8 cellular contexts compared by ENCODE assay signal in the genomic region with DNA sequence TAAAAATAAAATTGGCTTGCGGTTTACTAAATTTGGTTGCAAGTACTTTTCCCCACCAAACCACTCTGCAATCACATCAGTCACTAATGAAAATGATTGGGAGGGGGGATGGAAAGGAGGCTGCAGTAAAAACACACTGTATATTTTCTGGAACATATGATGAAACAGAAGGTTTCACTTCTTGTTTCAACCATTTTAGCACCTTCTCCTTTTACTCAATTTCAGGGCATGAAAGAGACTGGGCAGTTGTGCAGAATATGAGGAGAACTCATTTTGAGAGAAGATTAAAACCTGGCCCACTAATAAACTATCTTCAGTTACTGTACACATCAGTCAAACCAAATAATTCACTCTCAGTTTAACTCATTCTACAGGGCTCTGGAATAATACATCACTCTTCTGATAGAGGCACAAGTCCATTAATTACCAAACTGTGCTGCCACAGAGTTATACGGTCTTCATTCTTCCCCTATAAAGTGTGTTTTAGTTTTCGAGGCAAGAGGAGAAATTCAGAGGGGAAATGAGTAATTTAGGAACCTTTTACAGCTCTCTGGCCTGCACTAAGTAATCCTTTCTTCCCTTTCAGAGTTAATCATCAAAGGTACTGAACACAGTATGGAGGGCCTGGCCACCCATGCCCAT. TPM values are rescaled to one million over a fixed set of nuclear protein-coding genes. Genes with fewer than 3 reads are reported as not detected.
DNase-seq lines count a peak whose midpoint lies in the region; ATAC-seq, FAIRE-seq and TF ChIP-seq lines count a peak whose summit lies in the region.

No MANE protein-coding gene starts in this region.

- peak overlapping the region; percentile 30; the same call in 1 of the 2 replicates for H3K9ac ChIP-seq in BLaER1

- H4K20me1 ChIP-seq in BLaER1 = no peaks in the 10 kb centered on the region

- no peak for FAIRE-seq in HTR-8/SVneo (lab: Jason Lieb, UNC)

- TF ChIP-seq CTCF in endothelial cell (IDR thresholded peaks at IDR 0.05; ENCODE audit: unreplicated experiment) = no peak

- H3K4me3 Mint-ChIP-seq in activated T-helper 17 cell treated with anti-CD3 and anti-CD28 coated beads, Interleukin-2, amount 50 U/mL, for 72 hours = peak overlapping the region; percentile 45
- H3K4me3 Mint-ChIP-seq in endothelial cell (ENCODE audit: unreplicated experiment) = no peak overlapping the region

- peak overlapping the region; percentile 63 for H3K27ac ChIP-seq in BLaER1

- peaks cover 60% of the 10 kb centered on the region for H3K4me1 Mint-ChIP-seq in activated T-helper 17 cell treated with anti-CD3 and anti-CD28 coated beads, Interleukin-2, amount 50 U/mL, for 72 hours
- peaks cover 6% of the 10 kb centered on the region for H3K4me1 Mint-ChIP-seq in endothelial cell (ENCODE audit: unreplicated experiment)

- no peaks in the 10 kb centered on the region for H3K36me3 ChIP-seq in BLaER1

- no peaks in the 10 kb centered on the region for H3K27me3 Mint-ChIP-seq in activated T-helper 17 cell treated with anti-CD3 and anti-CD28 coated beads, Interleukin-2, amount 50 U/mL, for 72 hours
- H3K27me3 Mint-ChIP-seq in endothelial cell (ENCODE audit: unreplicated experiment) = peaks cover 3% of the 10 kb centered on the region

- DNase-seq in endothelial cell (ENCODE audit: low spot score) (no peak), HTR-8/SVneo (ENCODE audit: insufficient read length, low spot score) (no peak), NCI-H510A (lab: John Stamatoyannopoulos, UW) (no peak), NCI-H1930 (lab: John Stamatoyannopoulos, UW) (no peak)

- H3K36me3 Mint-ChIP-seq in activated T-helper 17 cell treated with anti-CD3 and anti-CD28 coated beads, Interleukin-2, amount 50 U/mL, for 72 hours (ENCODE audit: low read depth) = peaks cover 11% of the 10 kb centered on the region
- H3K36me3 Mint-ChIP-seq in endothelial cell (ENCODE audit: low read depth, unreplicated experiment) = no peaks in the 10 kb centered on the region

- no peak overlapping the region; the same call in 1 of the 2 replicates for H3K4me3 ChIP-seq in BLaER1

- H3K9me3 Mint-ChIP-seq in activated T-helper 17 cell treated with anti-CD3 and anti-CD28 coated beads, Interleukin-2, amount 50 U/mL, for 72 hours = no peaks in the 10 kb centered on the region
- H3K9me3 Mint-ChIP-seq in endothelial cell (ENCODE audit: unreplicated experiment) = no peaks in the 10 kb centered on the region

- ATAC-seq in GM19324 (IDR thresholded peaks at IDR 0.05; ENCODE audit: low FRiP score, unreplicated experiment) (peak; percentile 89), HG03139 (IDR thresholded peaks at IDR 0.05; ENCODE audit: unreplicated experiment) (peak; percentile 66)
- ATAC-seq in activated T-helper 17 cell treated with anti-CD3 and anti-CD28 coated beads, Interleukin-2, amount 50 U/mL, for 72 hours (replicated peaks) = peak; percentile 76

- H3K9me3 ChIP-seq in BLaER1 = no peaks in the 10 kb centered on the region

- H3K4me1 ChIP-seq in BLaER1 = peaks cover 69% of the 10 kb centered on the region

- H3K4me2 ChIP-seq in BLaER1 = peak overlapping the region; percentile 64

- peak overlapping the region; percentile 88 for H3K27ac Mint-ChIP-seq in activated T-helper 17 cell treated with anti-CD3 and anti-CD28 coated beads, Interleukin-2, amount 50 U/mL, for 72 hours
- H3K27ac Mint-ChIP-seq in endothelial cell (ENCODE audit: unreplicated experiment) = no peak overlapping the region

- H3K27me3 ChIP-seq in BLaER1 = no peaks in the 10 kb centered on the region

RNA-seq across cellular contexts. Expression of a gene that starts 25.5 kb away (rescaled TPM):
- total RNA-seq in activated T-helper 17 cell treated with anti-CD3 and anti-CD28 coated beads, Interleukin-2, amount 50 U/mL, for 72 hours = 1 to 10 TPM; 5.6 to 5.7 TPM
- 8.5 TPM for total RNA-seq in endothelial cell (ENCODE audit: unreplicated experiment)
